Comparison of ENCODE assay signal across 18 cellular contexts in genomic region chr5:139092741-139093140, GRCh38.
"Had no signal": no experiment of that assay in that cellular context is flagged by ENCODE, and none has a peak within 500 bp of the region (broad histone marks: within the 10 kb centered on the region; RNA-seq: fewer than 3 reads in every experiment).

No MANE protein-coding gene starts in this region.

- H3K27ac Mint-ChIP-seq: activated CD4-positive, alpha-beta memory T cell treated with anti-CD3 and anti-CD28 coated beads for 36 hours; activated CD4-positive, alpha-beta T cell treated with anti-CD3 and anti-CD28 coated beads for 36 hours; activated CD8-positive, alpha-beta memory T cell treated with anti-CD3 and anti-CD28 coated beads, Interleukin-2, amount 10 ng/mL, durations not matched to agents 7 days and 5 days; activated naive CD4-positive, alpha-beta T cell treated with anti-CD3 and anti-CD28 coated beads for 36 hours; activated T-helper 2 cell treated with anti-CD3 and anti-CD28 coated beads, Interferon-gamma antibody, Interleukin-2, Interleukin-4, amounts not matched to agents 10 μg/mL and 5 μg/mL and 100 μg/mL, durations not matched to agents 14 hours and 24 hours and 36 hours had no signal

- ATAC-seq: activated CD4-positive, alpha-beta T cell treated with anti-CD3 and anti-CD28 coated beads for 36 hours; activated CD8-positive, alpha-beta memory T cell treated with anti-CD3 and anti-CD28 coated beads, Interleukin-2, amount 10 ng/mL, durations not matched to agents 7 days and 5 days; left colon; pancreas had no signal

- H3K9me3 ChIP-seq: gastrocnemius medialis, pancreas, tibial artery had no signal

- H3K27me3 ChIP-seq: gastrocnemius medialis, pancreas, tibial artery had no signal

- H3K27ac ChIP-seq: pancreas, tibial artery, WERI-Rb-1 had no signal

- H3K4me3 ChIP-seq: gastrocnemius medialis, pancreas, tibial artery had no signal

- DNase-seq: activated CD4-positive, alpha-beta memory T cell treated with anti-CD3 and anti-CD28 coated beads for 36 hours; activated CD4-positive, alpha-beta T cell treated with anti-CD3 and anti-CD28 coated beads for 36 hours; activated CD8-positive, alpha-beta memory T cell treated with anti-CD3 and anti-CD28 coated beads, Interleukin-2, amount 10 ng/mL, durations not matched to agents 7 days and 5 days; activated naive CD4-positive, alpha-beta T cell treated with anti-CD3 and anti-CD28 coated beads for 36 hours; activated T-cell treated with anti-CD3 and anti-CD28 coated beads, Interleukin-2, amount 50 U/mL, for 1 hour; erythroblast; gastrocnemius medialis; left colon; naive B cell; pancreas; stimulated activated CD4-positive, alpha-beta T cell treated with anti-CD3 and anti-CD28 coated beads, Interleukin-1b, Interleukin-23, amount 100 ng/mL, for 48 hours; T-helper 1 cell; T1000; tibial artery; WERI-Rb-1 had no signal

- H3K9me3 Mint-ChIP-seq: activated CD4-positive, alpha-beta memory T cell treated with anti-CD3 and anti-CD28 coated beads for 36 hours; activated naive CD4-positive, alpha-beta T cell treated with anti-CD3 and anti-CD28 coated beads for 36 hours; activated T-helper 2 cell treated with anti-CD3 and anti-CD28 coated beads, Interferon-gamma antibody, Interleukin-2, Interleukin-4, amounts not matched to agents 10 μg/mL and 5 μg/mL and 100 μg/mL, durations not matched to agents 14 hours and 24 hours and 36 hours; naive B cell had no signal

- H3K4me1 ChIP-seq: pancreas had no signal

- H3K36me3 Mint-ChIP-seq: activated CD4-positive, alpha-beta memory T cell treated with anti-CD3 and anti-CD28 coated beads for 36 hours; activated CD8-positive, alpha-beta memory T cell treated with anti-CD3 and anti-CD28 coated beads, Interleukin-2, amount 10 ng/mL, durations not matched to agents 7 days and 5 days had no signal

- H3K4me3 Mint-ChIP-seq: activated CD4-positive, alpha-beta memory T cell treated with anti-CD3 and anti-CD28 coated beads for 36 hours; activated CD4-positive, alpha-beta T cell treated with anti-CD3 and anti-CD28 coated beads for 36 hours; activated CD8-positive, alpha-beta memory T cell treated with anti-CD3 and anti-CD28 coated beads, Interleukin-2, amount 10 ng/mL, durations not matched to agents 7 days and 5 days; activated naive CD4-positive, alpha-beta T cell treated with anti-CD3 and anti-CD28 coated beads for 36 hours; naive B cell had no signal

- H3K27me3 Mint-ChIP-seq: activated CD4-positive, alpha-beta memory T cell treated with anti-CD3 and anti-CD28 coated beads for 36 hours; activated CD4-positive, alpha-beta T cell treated with anti-CD3 and anti-CD28 coated beads for 36 hours; activated CD8-positive, alpha-beta memory T cell treated with anti-CD3 and anti-CD28 coated beads, Interleukin-2, amount 10 ng/mL, durations not matched to agents 7 days and 5 days; naive B cell had no signal

- H3K36me3 ChIP-seq: gastrocnemius medialis, pancreas, tibial artery, WERI-Rb-1 had no signal

- FAIRE-seq: astrocyte, islet of Langerhans, pancreas had no signal
